23 cellular contexts compared by ENCODE assay signal in the genomic region with DNA sequence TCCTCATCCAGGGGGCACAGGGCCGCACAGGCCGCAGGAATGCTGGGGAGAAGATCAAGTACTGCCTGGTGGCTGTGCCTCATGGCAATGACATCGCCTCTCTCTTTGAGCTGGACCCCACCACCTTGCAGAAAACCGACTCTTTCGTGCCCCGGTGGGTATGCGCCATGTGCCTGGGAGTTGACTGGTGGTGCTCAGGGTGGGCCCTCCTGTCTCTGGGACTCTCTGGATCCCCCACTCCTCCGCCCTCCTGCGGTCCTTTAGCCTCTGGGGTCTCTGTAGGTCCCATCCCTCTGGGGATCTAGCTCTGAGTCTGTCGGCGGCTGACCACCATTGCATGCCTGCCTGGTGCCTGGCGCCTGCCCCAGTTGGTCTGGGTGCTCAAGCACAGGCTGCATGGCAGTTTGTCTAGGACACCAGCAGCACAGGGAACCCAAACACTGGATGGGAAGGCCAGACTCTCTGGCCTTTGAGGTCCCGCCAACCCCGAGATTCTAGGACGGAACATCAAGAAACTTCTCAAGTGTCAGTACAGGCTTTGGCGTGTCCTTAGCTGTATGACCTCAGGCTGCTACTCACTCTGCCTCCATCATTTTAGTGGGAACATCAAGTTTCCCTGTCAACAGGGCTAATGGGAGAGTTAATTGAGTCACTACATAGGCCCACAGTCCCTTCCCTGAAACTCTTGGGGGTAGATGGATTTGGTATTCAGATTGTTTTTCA.
"Had no signal": no experiment of that assay in that cellular context is flagged by ENCODE, and none has a peak within 500 bp of the region (broad histone marks: within the 10 kb centered on the region; RNA-seq: fewer than 3 reads in every experiment).

No MANE protein-coding gene starts in this region.

- H3K27me3 Mint-ChIP-seq: activated B cell treated with CpG ODN at 0.5 μM for 24 hours; activated CD4-positive, alpha-beta memory T cell treated with anti-CD3 and anti-CD28 coated beads for 36 hours; activated CD4-positive, alpha-beta T cell treated with anti-CD3 and anti-CD28 coated beads, Interleukin-2, amount 10 ng/mL, durations not matched to agents 7 days and 5 days; activated naive CD8-positive, alpha-beta T cell treated with anti-CD3 and anti-CD28 coated beads for 36 hours; activated T-cell treated with anti-CD3 and anti-CD28 coated beads, Interleukin-2, amount 50 U/mL, for 24 hours had no signal

- H3K4me1 ChIP-seq: Peyer's patch had no signal

- DNase-seq: activated B cell treated with CpG ODN at 0.5 μM for 24 hours; activated CD4-positive, alpha-beta memory T cell treated with anti-CD3 and anti-CD28 coated beads for 36 hours; activated CD4-positive, alpha-beta T cell treated with anti-CD3 and anti-CD28 coated beads for 1 hour; activated CD4-positive, alpha-beta T cell treated with anti-CD3 and anti-CD28 coated beads, Interleukin-2, amount 10 ng/mL, durations not matched to agents 7 days and 5 days; activated effector memory CD4-positive, alpha-beta T cell treated with anti-CD3 and anti-CD28 coated beads, Interleukin-2, amount 50 U/mL, for 16 hours; activated naive CD4-positive, alpha-beta T cell treated with anti-CD3 and anti-CD28 coated beads for 36 hours; activated naive CD8-positive, alpha-beta T cell treated with anti-CD3 and anti-CD28 coated beads for 36 hours; activated T-cell treated with anti-CD3 and anti-CD28 coated beads, Interleukin-2, amount 50 U/mL, for 24 hours; caudate nucleus; MG63; MV-4-11; NCI-H1092 treated with DMSO at 0.1 percent for 48 hours; NCI-H1417 treated with DMSO at 0.1 percent for 48 hours; NCI-H1694; NCI-H2029; NCI-H345; NCI-H510A; NCI-H526 treated with DMSO at 0.1 percent for 48 hours; NK-92 treated with Interleukin-12 subunit alpha and Interleukin-12 subunit beta, amount 100 ng/mL, for 24 hours; Peyer's patch; SHP77 treated with DMSO at 0.1 percent for 48 hours had no signal

- H3K9me3 Mint-ChIP-seq: activated B cell treated with CpG ODN at 0.5 μM for 24 hours; activated CD4-positive, alpha-beta memory T cell treated with anti-CD3 and anti-CD28 coated beads for 36 hours; activated CD4-positive, alpha-beta T cell treated with anti-CD3 and anti-CD28 coated beads, Interleukin-2, amount 10 ng/mL, durations not matched to agents 7 days and 5 days; activated naive CD4-positive, alpha-beta T cell treated with anti-CD3 and anti-CD28 coated beads for 36 hours; activated naive CD8-positive, alpha-beta T cell treated with anti-CD3 and anti-CD28 coated beads for 36 hours; activated T-cell treated with anti-CD3 and anti-CD28 coated beads, Interleukin-2, amount 50 U/mL, for 24 hours; activated T-helper 1 cell treated with anti-CD3 and anti-CD28 coated beads, Interleukin-12 subunit alpha, Interleukin-12 subunit beta, Interleukin-2, Interleukin-4 antibody, amounts not matched to agents 30 ng/mL and 10 ng/mL and 1 ng/mL, durations not matched to agents 14 hours and 24 hours and 36 hours; T-helper 1 cell treated with Interleukin-12 subunit alpha and Interleukin-12 subunit beta and Interleukin-4 antibody, amounts not matched to agents 30 μg/mL and 1 μg/mL, for 36 hours had no signal

- H3K27ac ChIP-seq: Peyer's patch had no signal

- H3K9me3 ChIP-seq: MG63, Peyer's patch had no signal

- H3K4me3 ChIP-seq: MG63, Peyer's patch had no signal

- H3K27ac Mint-ChIP-seq: activated B cell treated with CpG ODN at 0.5 μM for 24 hours; activated CD4-positive, alpha-beta memory T cell treated with anti-CD3 and anti-CD28 coated beads for 36 hours; activated CD4-positive, alpha-beta T cell treated with anti-CD3 and anti-CD28 coated beads, Interleukin-2, amount 10 ng/mL, durations not matched to agents 7 days and 5 days; activated naive CD8-positive, alpha-beta T cell treated with anti-CD3 and anti-CD28 coated beads for 36 hours; activated T-helper 1 cell treated with anti-CD3 and anti-CD28 coated beads, Interleukin-12 subunit alpha, Interleukin-12 subunit beta, Interleukin-2, Interleukin-4 antibody, amounts not matched to agents 30 ng/mL and 10 ng/mL and 1 ng/mL, durations not matched to agents 14 hours and 24 hours and 36 hours; T-helper 1 cell treated with Interleukin-12 subunit alpha and Interleukin-12 subunit beta and Interleukin-4 antibody, amounts not matched to agents 30 μg/mL and 1 μg/mL, for 36 hours had no signal

- H3K4me3 Mint-ChIP-seq: activated B cell treated with CpG ODN at 0.5 μM for 24 hours; activated CD4-positive, alpha-beta memory T cell treated with anti-CD3 and anti-CD28 coated beads for 36 hours; activated CD4-positive, alpha-beta T cell treated with anti-CD3 and anti-CD28 coated beads, Interleukin-2, amount 10 ng/mL, durations not matched to agents 7 days and 5 days; activated naive CD4-positive, alpha-beta T cell treated with anti-CD3 and anti-CD28 coated beads for 36 hours; activated naive CD8-positive, alpha-beta T cell treated with anti-CD3 and anti-CD28 coated beads for 36 hours; activated T-cell treated with anti-CD3 and anti-CD28 coated beads, Interleukin-2, amount 50 U/mL, for 24 hours; activated T-helper 1 cell treated with anti-CD3 and anti-CD28 coated beads, Interleukin-12 subunit alpha, Interleukin-12 subunit beta, Interleukin-2, Interleukin-4 antibody, amounts not matched to agents 30 ng/mL and 10 ng/mL and 1 ng/mL, durations not matched to agents 14 hours and 24 hours and 36 hours; T-helper 1 cell treated with Interleukin-12 subunit alpha and Interleukin-12 subunit beta and Interleukin-4 antibody, amounts not matched to agents 30 μg/mL and 1 μg/mL, for 36 hours had no signal

- H3K36me3 ChIP-seq: MG63 had no signal

- H3K27me3 ChIP-seq: MG63, Peyer's patch had no signal

- H3K4me1 Mint-ChIP-seq: activated naive CD8-positive, alpha-beta T cell treated with anti-CD3 and anti-CD28 coated beads for 36 hours had no signal
